20 cellular contexts compared by ENCODE assay signal in genomic region chr2:54947121-54947520, GRCh38.
DNase-seq lines count a peak whose midpoint lies in the region; ATAC-seq and TF ChIP-seq lines count a peak whose summit lies in the region.
"Had no signal": no experiment of that assay in that cellular context is flagged by ENCODE, and none has a peak within 500 bp of the region (broad histone marks: within the 10 kb centered on the region; RNA-seq: fewer than 3 reads in every experiment).

No MANE protein-coding gene starts in this region.

- H3K18ac ChIP-seq in H9 (ENCODE audit: insufficient read length, low read depth, low read length): no peak overlapping the region

- H3K27me3 Mint-ChIP-seq in neural crest cell (ENCODE audit: low read depth) (no peaks in the 10 kb centered on the region), H9 (ENCODE audit: low read depth) (peaks cover 2% of the 10 kb centered on the region)

- H3K4me1 ChIP-seq in Panc1 (ENCODE audit: control insufficient read depth, insufficient read depth, low read length): peaks cover 5% of the 10 kb centered on the region
- no peaks in the 10 kb centered on the region for H3K4me1 ChIP-seq in H9 (ENCODE audit: insufficient read depth, low read length)

- no peak overlapping the region for H2BK12ac ChIP-seq in H9 (ENCODE audit: insufficient read length, low read depth, low read length)

- in situ Hi-C loops in Panc1 (cut with HindIII; ENCODE audit: low pct_unique_long_range_greater_than_20kb, low sequenced_read_pairs): no loop called here

- intact Hi-C loops in Panc1 (cut with micrococcal nuclease; ENCODE audit: unreplicated experiment): no loop called here

- no peaks in the 10 kb centered on the region for H3K23me2 ChIP-seq in H9 (ENCODE audit: insufficient read length, low read depth, low read length, poor library complexity, severe bottlenecking)

- no peaks in the 10 kb centered on the region for H3K79me2 ChIP-seq in H9 (ENCODE audit: insufficient read depth, low read length)

- no peak overlapping the region for H3K4me3 ChIP-seq in Panc1 (ENCODE audit: low read depth in 2 of 2, low read length in 2 of 2)
- H3K4me3 ChIP-seq: SJSA1 had no signal

- H3K36me3 Mint-ChIP-seq in neural crest cell (ENCODE audit: low read depth): peaks cover 2% of the 10 kb centered on the region
- peaks cover 3 to 4% (median 4%) of the 10 kb centered on the region in 3 experiments; a peak in 6 of 7 replicates for H3K36me3 Mint-ChIP-seq in H9 (ENCODE audit: insufficient read depth in 1 of 3, low read depth in 3 of 3)

- H3K9ac ChIP-seq in H9 (ENCODE audit: extremely low read depth, insufficient read length, low read length): no peak overlapping the region

- no peaks in the 10 kb centered on the region for H3K27me3 ChIP-seq in Panc1 (ENCODE audit: control insufficient read depth, insufficient read depth, low read length)
- no peaks in the 10 kb centered on the region; the same call in 1 of the 2 replicates for H3K27me3 ChIP-seq in H9 (ENCODE audit: insufficient read depth, low read length)
- H3K27me3 ChIP-seq: SJSA1 had no signal

- no peak overlapping the region for H3K4me2 ChIP-seq in H9 (ENCODE audit: insufficient read depth, insufficient read length, low read length)

- POLR2A ChIA-PET in Panc1 (lab: Charles Lee): no interaction called here

- no peak overlapping the region for H3K56ac ChIP-seq in H9 (ENCODE audit: insufficient read length, low read depth, low read length)

- peaks cover 2% of the 10 kb centered on the region for H3K9me3 Mint-ChIP-seq in neural crest cell
- peaks cover 4% of the 10 kb centered on the region in 2 experiments for H3K9me3 Mint-ChIP-seq in H9

- no peak overlapping the region for H2BK120ac ChIP-seq in H9 (ENCODE audit: low read depth, low read length, poor library complexity, severe bottlenecking)

- no peaks in the 10 kb centered on the region; the same call in 1 of the 2 replicates for H3K9me3 ChIP-seq in Panc1 (ENCODE audit: control insufficient read depth, insufficient read depth, low read depth, low read length)
- H3K9me3 ChIP-seq in H9 (ENCODE audit: control insufficient read depth, low read depth, low read length): no peaks in the 10 kb centered on the region
- H3K9me3 ChIP-seq: SJSA1 had no signal

- H3K14ac ChIP-seq in H9 (ENCODE audit: insufficient read depth, low read length): no peak overlapping the region

- H2BK5ac ChIP-seq in H9 (ENCODE audit: insufficient read length, low read length): no peak overlapping the region

- H3K4me3 Mint-ChIP-seq in neural crest cell (peak overlapping the region; percentile 67), H9 (no peak overlapping the region; a peak in 1 of 5 replicates)

- no peak overlapping the region for H4K5ac ChIP-seq in H9 (ENCODE audit: insufficient read length, low read depth, low read length)

- H3K27ac Mint-ChIP-seq in neural crest cell (ENCODE audit: unreplicated experiment) (peak overlapping the region; percentile 94), H9 (no peak overlapping the region)

- H4K20me1 ChIP-seq in H9 (ENCODE audit: control insufficient read depth, insufficient read depth, insufficient read length): no peaks in the 10 kb centered on the region

- DNase-seq in Panc1 (ENCODE audit: low read depth, low spot score): no peak
- peak; percentile 50 for DNase-seq in cerebellum (ENCODE audit: low spot score)
- DNase-seq in neural crest cell (ENCODE audit: low read depth, low spot score): no peak
- peak; percentile 68 for DNase-seq in superior temporal gyrus (ENCODE audit: extremely low spot score)
- DNase-seq in H9: no peak
- DNase-seq in kidney tubule cell (ENCODE audit: low spot score): no peak
- DNase-seq in DMS114 treated with DMSO at 0.1 percent for 48 hours (lab: John Stamatoyannopoulos, UW; ENCODE audit: unreplicated experiment): no peak
- no peak for DNase-seq in stimulated activated CD4-positive, alpha-beta T cell treated with anti-CD3 and anti-CD28 coated beads, Interleukin-4, amount 100 ng/mL, for 1 hour
- DNase-seq: AML-193, COR-L47, DMS153, H7, IMR-90, Kasumi-1, NCI-H2029, NCI-H2171, NCI-H446 treated with DMSO at 0.1 percent for 48 hours, NCI-H774, PC-3 had no signal

- CTCF ChIA-PET in Panc1 (lab: Charles Lee): no interaction called here

- H4K91ac ChIP-seq in H9 (ENCODE audit: insufficient read length, low read depth, low read length): no peak overlapping the region

- no peak overlapping the region for H2BK15ac ChIP-seq in H9 (ENCODE audit: low read depth, low read length)

- no peak overlapping the region for H2AFZ ChIP-seq in H9 (ENCODE audit: low read length)

- no peak overlapping the region for H2BK20ac ChIP-seq in H9 (ENCODE audit: low read depth, low read length, poor library complexity, severe bottlenecking)

- H3T11ph ChIP-seq in H9 (ENCODE audit: low read length): no peak overlapping the region

- H2AK5ac ChIP-seq in H9 (ENCODE audit: insufficient read length, low read length): no peak overlapping the region

- TF ChIP-seq CTCF in Panc1 (IDR thresholded peaks at IDR 0.05) (no peak), neural crest cell (conservative IDR thresholded peaks at IDR 0.05) (no peak), H9 (conservative IDR thresholded peaks at IDR 0.05) (no peak)

- WGBS in H9 (ENCODE audit: extremely low coverage, insufficient read length, low lambda C conversion rate): no CpG with 5 or more reads among the region's 10 CpGs

- peaks cover 53% of the 10 kb centered on the region for H3K4me1 Mint-ChIP-seq in neural crest cell
- peaks cover 12 to 14% of the 10 kb centered on the region in 2 experiments for H3K4me1 Mint-ChIP-seq in H9

- no peak overlapping the region for H4K8ac ChIP-seq in H9 (replicated peaks; ENCODE audit: insufficient read length, low read depth, low read length)

- no peak for ATAC-seq in Panc1
- ATAC-seq: PC-3 had no signal

- H3K4ac ChIP-seq in H9 (ENCODE audit: low read depth, low read length): no peak overlapping the region

- H3K23ac ChIP-seq in H9 (ENCODE audit: insufficient read length, low read depth, low read length): no peak overlapping the region

- no peaks in the 10 kb centered on the region for H3K79me1 ChIP-seq in H9 (ENCODE audit: insufficient read depth, low read depth, low read length, poor library complexity, severe bottlenecking)

- H3K27ac ChIP-seq in Panc1 (ENCODE audit: low read length) (peak overlapping the region; percentile 68), H9 (ENCODE audit: insufficient read length, low read depth, low read length) (no peak overlapping the region)
- H3K27ac ChIP-seq: SJSA1 had no signal

- H3K36me3 ChIP-seq in Panc1 (ENCODE audit: control insufficient read depth, insufficient read depth, low read length): no peaks in the 10 kb centered on the region
- H3K36me3 ChIP-seq: SJSA1 had no signal

- BruUV-seq in Panc1 (replicated peaks; lab: Mats Ljungman, UMichigan): no TSS peak

Comparison
In these comparisons a context has a peak if more than half of its experiments do, and no peak if none do; other contexts are left out.
1. DNase-seq: peak in cerebellum (single experiment) and superior temporal gyrus (single experiment); none in Panc1 (single experiment), neural crest cell (single experiment), H9 (single experiment), kidney tubule cell (single experiment), DMS114 treated with DMSO at 0.1 percent for 48 hours (single experiment) and stimulated activated CD4-positive, alpha-beta T cell treated with anti-CD3 and anti-CD28 coated beads, Interleukin-4, amount 100 ng/mL, for 1 hour (single experiment).